13 cellular contexts compared by ENCODE assay signal in the genomic region with DNA sequence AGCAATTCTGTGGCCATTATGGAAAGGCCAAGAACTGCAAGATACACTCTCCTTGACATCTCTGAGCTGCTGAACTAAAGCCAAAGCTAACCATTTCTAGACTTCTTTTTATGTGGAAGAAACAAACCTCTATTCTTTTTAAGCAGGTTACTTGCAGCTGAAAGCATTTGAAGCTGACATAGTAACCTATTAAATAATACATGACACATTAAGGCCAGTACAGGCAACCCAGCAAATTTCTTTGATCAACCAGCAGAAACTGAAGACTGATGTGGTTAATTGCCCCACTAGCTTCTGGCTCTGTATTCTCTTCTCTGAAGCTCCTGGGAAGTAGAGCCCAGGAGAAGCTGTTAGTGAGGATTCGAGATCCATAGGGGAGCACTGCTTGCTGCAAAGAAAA. TPM values are rescaled to one million over a fixed set of nuclear protein-coding genes. Genes with fewer than 3 reads are reported as not detected.
A peak's percentile ranks its signal among the peaks of the same experiment; 100 is the strongest.
DNase-seq lines count a peak whose midpoint lies in the region; ATAC-seq and TF ChIP-seq lines count a peak whose summit lies in the region.
"Had no signal": no experiment of that assay in that cellular context is flagged by ENCODE, and none has a peak within 500 bp of the region (broad histone marks: within the 10 kb centered on the region; RNA-seq: fewer than 3 reads in every experiment).

No MANE protein-coding gene starts in this region.

- H3K27me3 ChIP-seq in BE2C, result no peaks in the 10 kb centered on the region
- no peaks in the 10 kb centered on the region for H3K27me3 ChIP-seq in lower lobe of right lung (ENCODE audit: low read depth)
- H3K27me3 ChIP-seq: adrenal gland had no signal

- peak overlapping the region in 3 of 5 experiments; percentile 8 to 48 (median 38) for H3K27ac Mint-ChIP-seq in brain

- H3K27me3 Mint-ChIP-seq in brain, result peaks cover 3% of the 10 kb centered on the region

- H3K4me1 ChIP-seq in BE2C (no peaks in the 10 kb centered on the region), lower lobe of right lung (no peaks in the 10 kb centered on the region)

- H3K9me3 ChIP-seq in BE2C, result no peaks in the 10 kb centered on the region
- H3K9me3 ChIP-seq in lower lobe of right lung, result no peaks in the 10 kb centered on the region
- H3K9me3 ChIP-seq: adrenal gland had no signal

- DNase-seq in BE2C, result no peak
- no peak for DNase-seq in NCI-H1694 treated with DMSO at 0.1 percent for 48 hours (lab: John Stamatoyannopoulos, UW)
- no peak for DNase-seq in lower lobe of right lung
- DNase-seq: activated CD4-positive, alpha-beta T cell treated with anti-CD3 and anti-CD28 coated beads for 48 hours; adrenal gland; central memory CD4-positive, alpha-beta T cell; NCI-H2081; stimulated activated CD4-positive, alpha-beta T cell treated with anti-CD3 and anti-CD28 coated beads, Interleukin-2, amount 100 ng/mL, for 48 hours had no signal

- H3K4me3 Mint-ChIP-seq in brain, result no peak overlapping the region

- H3K27ac ChIP-seq in lower lobe of right lung, result no peak overlapping the region
- H3K27ac ChIP-seq: adrenal gland had no signal

- no peaks in the 10 kb centered on the region for H3K36me3 Mint-ChIP-seq in brain

- TF ChIP-seq CTCF in brain (conservative IDR thresholded peaks at IDR 0.05) (no peak), BE2C (IDR thresholded peaks at IDR 0.05; ENCODE audit: low read depth, low read length) (no peak), lower lobe of right lung (IDR thresholded peaks at IDR 0.05) (no peak)

- H3K4me3 ChIP-seq in BE2C (ENCODE audit: low read depth, low read length), result no peak overlapping the region
- H3K4me3 ChIP-seq in lower lobe of right lung, result no peak overlapping the region
- H3K4me3 ChIP-seq: adrenal gland had no signal

- H3K36me3 ChIP-seq in BE2C (no peaks in the 10 kb centered on the region), lower lobe of right lung (no peaks in the 10 kb centered on the region)
- H3K36me3 ChIP-seq: adrenal gland had no signal

- peaks cover 8% of the 10 kb centered on the region for H3K4me1 Mint-ChIP-seq in brain

- intact Hi-C loops in lower lobe of right lung (cut with DNase I), result no loop called here

- ATAC-seq in GM19395 (IDR thresholded peaks at IDR 0.05; ENCODE audit: unreplicated experiment), result peak; percentile 39
- peak; percentile 43 for ATAC-seq in HG02981 (IDR thresholded peaks at IDR 0.05; ENCODE audit: unreplicated experiment)
- ATAC-seq in lower lobe of right lung, result no peak
- ATAC-seq in HG02870 (IDR thresholded peaks at IDR 0.05; ENCODE audit: unreplicated experiment), result no peak
- ATAC-seq: esophagus mucosa had no signal

- H3K9me3 Mint-ChIP-seq in brain, result no peaks in the 10 kb centered on the region

RNA-seq across cellular contexts. Expression of gene FHIT, which starts 17.4 kb away (rescaled TPM):
- polyA plus RNA-seq in brain (ENCODE audit: insufficient read depth, low read depth, low replicate concordance), result 6.6 TPM
- 5.4 TPM for polyA plus RNA-seq in BE2C (2012; ENCODE audit: insufficient read depth, insufficient read length, low read depth)
- 10.3 TPM for total RNA-seq in lower lobe of right lung

Comparison
In these comparisons a context has a peak if more than half of its experiments do, and no peak if none do; other contexts are left out.
1. ATAC-seq: peak in GM19395 (single experiment) and HG02981 (single experiment); none in lower lobe of right lung (0 of 2) and HG02870 (single experiment).